Comparison of ENCODE assay signal across 16 cellular contexts in the genomic region with DNA sequence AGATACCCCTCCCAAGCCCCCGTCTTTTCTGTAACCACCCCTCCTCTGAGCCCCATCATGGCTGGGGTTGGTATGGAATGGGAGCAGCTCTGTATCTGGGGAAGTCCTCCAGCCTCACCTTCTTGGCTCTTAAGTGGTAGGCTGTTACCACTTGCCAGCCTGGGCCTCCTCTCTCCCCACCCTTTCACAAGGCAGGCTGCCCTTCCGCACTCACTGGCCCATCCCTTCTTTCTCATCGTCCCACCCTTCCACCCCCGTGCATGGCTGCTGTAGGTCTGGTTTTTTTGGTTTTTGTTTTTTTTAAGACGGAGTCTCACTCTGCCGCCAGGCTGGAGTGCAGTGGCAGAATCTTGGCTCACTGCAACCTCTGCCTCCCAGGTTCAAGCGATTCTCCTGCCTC. TPM values are rescaled to one million over a fixed set of nuclear protein-coding genes. Genes with fewer than 3 reads are reported as not detected.
DNase-seq lines count a peak whose midpoint lies in the region; ATAC-seq, FAIRE-seq and TF ChIP-seq lines count a peak whose summit lies in the region.
"Had no signal": no experiment of that assay in that cellular context is flagged by ENCODE, and none has a peak within 500 bp of the region (broad histone marks: within the 10 kb centered on the region; RNA-seq: fewer than 3 reads in every experiment).

No MANE protein-coding gene starts in this region.

- H3K9me3 Mint-ChIP-seq in CD4-positive, CD25-positive, alpha-beta regulatory T cell: no peaks in the 10 kb centered on the region
- no peaks in the 10 kb centered on the region for H3K9me3 Mint-ChIP-seq in T-cell
- H3K9me3 Mint-ChIP-seq: activated T-helper 2 cell treated with anti-CD3 and anti-CD28 coated beads, Interferon-gamma antibody, Interleukin-2, Interleukin-4, amounts not matched to agents 10 μg/mL and 5 μg/mL and 100 μg/mL, durations not matched to agents 14 hours and 24 hours and 36 hours had no signal

- H2AFZ ChIP-seq in trophoblast cell (ENCODE audit: insufficient read depth, low read length, poor library complexity): no peak overlapping the region

- POLR2A ChIA-PET in T-cell (lab: Charles Lee): no interaction called here

- no peak overlapping the region for H3K4me2 ChIP-seq in trophoblast cell (ENCODE audit: low read length)
- H3K4me2 ChIP-seq: SK-N-SH had no signal

- H3K36me3 ChIP-seq in CD4-positive, CD25-positive, alpha-beta regulatory T cell (ENCODE audit: control insufficient read depth, insufficient read depth, low read length): peaks cover 38% of the 10 kb centered on the region
- H3K36me3 ChIP-seq in trophoblast cell (ENCODE audit: control insufficient read depth in 1 of 2, insufficient read depth in 2 of 2, low read length in 2 of 2): peaks cover 11 to 17% of the 10 kb centered on the region in 2 experiments

- CTCF ChIA-PET in T-cell (lab: Charles Lee): interaction anchor here (0.7 to 17.4 kb wide), 10 partner anchors 8 to 239 kb away, joined by 3 to 375 read pairs (median 4); no protein-coding TSS in a partner anchor

- no peak overlapping the region for H2AK5ac ChIP-seq in trophoblast cell (ENCODE audit: low read length)

- no peaks in the 10 kb centered on the region for H3K9me3 ChIP-seq in CD4-positive, CD25-positive, alpha-beta regulatory T cell (ENCODE audit: control insufficient read depth in 2 of 2, low read length in 2 of 2)
- H3K9me3 ChIP-seq in trophoblast cell (ENCODE audit: insufficient read depth, low read depth, low read length): no peaks in the 10 kb centered on the region
- H3K9me3 ChIP-seq: pancreas, SK-N-SH had no signal

- WGBS in trophoblast cell (ENCODE audit: extremely low coverage, insufficient coverage, insufficient read length): no CpG with 5 or more reads among the region's 7 CpGs

- H2BK120ac ChIP-seq in trophoblast cell (ENCODE audit: insufficient read depth, low read length, poor library complexity): no peak overlapping the region

- no peak overlapping the region for H4K8ac ChIP-seq in trophoblast cell (ENCODE audit: low read depth, low read length)

- H3K79me1 ChIP-seq in trophoblast cell (ENCODE audit: low read length): peaks cover 2% of the 10 kb centered on the region

- no peak overlapping the region for H4K91ac ChIP-seq in trophoblast cell (ENCODE audit: low read depth, low read length)

- H3K27ac ChIP-seq in CD4-positive, CD25-positive, alpha-beta regulatory T cell (ENCODE audit: insufficient read depth, low read length, poor library complexity, severe bottlenecking): peak overlapping the region; percentile 87
- H3K27ac ChIP-seq in dorsolateral prefrontal cortex: peak overlapping the region in 50 of 59 donors; percentile 22 to 91 (median 74)
- no peak overlapping the region for H3K27ac ChIP-seq in trophoblast cell (ENCODE audit: low read depth, low read length)
- H3K27ac ChIP-seq: pancreas had no signal

- peaks cover 18% of the 10 kb centered on the region for H3K36me3 Mint-ChIP-seq in CD4-positive, CD25-positive, alpha-beta regulatory T cell
- H3K36me3 Mint-ChIP-seq in T-cell: peaks cover 9% of the 10 kb centered on the region

- H3K27ac Mint-ChIP-seq in CD4-positive, CD25-positive, alpha-beta regulatory T cell: peak overlapping the region; percentile 76 to 94 (median 83)
- H3K27ac Mint-ChIP-seq in T-cell: peak overlapping the region; percentile 93 to 97
- H3K27ac Mint-ChIP-seq: activated T-helper 2 cell treated with anti-CD3 and anti-CD28 coated beads, Interferon-gamma antibody, Interleukin-2, Interleukin-4, amounts not matched to agents 10 μg/mL and 5 μg/mL and 100 μg/mL, durations not matched to agents 14 hours and 24 hours and 36 hours had no signal

- H3K4me1 ChIP-seq in CD4-positive, CD25-positive, alpha-beta regulatory T cell (ENCODE audit: control insufficient read depth, insufficient read depth, low read length, poor library complexity, severe bottlenecking): peaks cover 99% of the 10 kb centered on the region
- peaks cover 15 to 27% of the 10 kb centered on the region in 2 experiments for H3K4me1 ChIP-seq in trophoblast cell (ENCODE audit: control insufficient read depth in 1 of 2, insufficient read depth in 2 of 2, low read length in 2 of 2)

- no peak for ATAC-seq in CD4-positive, CD25-positive, alpha-beta regulatory T cell (ENCODE audit: low read depth in 2 of 2)
- ATAC-seq in T-cell (replicated peaks in 1 of 4): no peak
- ATAC-seq in GM21526 (IDR thresholded peaks at IDR 0.05; ENCODE audit: low FRiP score, unreplicated experiment): no peak

- H3K9ac ChIP-seq in trophoblast cell (ENCODE audit: low read length): no peak overlapping the region
- H3K9ac ChIP-seq: SK-N-SH had no signal

- H3K4ac ChIP-seq in trophoblast cell (ENCODE audit: low read depth, low read length): no peak overlapping the region

- H3K27me3 ChIP-seq in CD4-positive, CD25-positive, alpha-beta regulatory T cell (ENCODE audit: control insufficient read depth, insufficient read depth, low read length): no peaks in the 10 kb centered on the region
- H3K27me3 ChIP-seq in dorsolateral prefrontal cortex (no peaks in the 10 kb centered on the region), trophoblast cell (ENCODE audit: insufficient read depth, low read length) (no peaks in the 10 kb centered on the region)
- H3K27me3 ChIP-seq: pancreas had no signal

- peak overlapping the region in 3 of 4 donors; percentile 66 to 84 (median 81) for H3K4me3 Mint-ChIP-seq in CD4-positive, CD25-positive, alpha-beta regulatory T cell
- H3K4me3 Mint-ChIP-seq in T-cell: peak overlapping the region in 1 of 3 donors; percentile 96

- H3K4me3 ChIP-seq in CD4-positive, CD25-positive, alpha-beta regulatory T cell (ENCODE audit: low read depth, low read length): no peak overlapping the region
- H3K4me3 ChIP-seq in dorsolateral prefrontal cortex (peak overlapping the region in 2 of 59 donors; percentile 9 to 17), trophoblast cell (ENCODE audit: low read depth, low read length) (no peak overlapping the region)
- H3K4me3 ChIP-seq: pancreas had no signal

- DNase-seq in CD4-positive, CD25-positive, alpha-beta regulatory T cell: no peak
- DNase-seq in T-cell: no peak
- peak in 2 of 10 donors; percentile 52 to 62 for DNase-seq in dorsolateral prefrontal cortex
- DNase-seq in trophoblast cell: no peak
- no peak for DNase-seq in NCI-H748 treated with DMSO at 0.1 percent for 48 hours (lab: John Stamatoyannopoulos, UW)
- no peak for DNase-seq in RCC 7860 (ENCODE audit: low spot score)
- DNase-seq in cerebellar cortex (ENCODE audit: low spot score): no peak
- DNase-seq: activated CD4-positive, CD25-positive, alpha-beta regulatory T cell treated with anti-CD3 and anti-CD28 coated beads, Interleukin-2, amount 50 U/mL, for 72 hours; Karpas-422; NCI-H2029 treated with DMSO at 0.1 percent for 48 hours; pancreas had no signal

- no peak overlapping the region for H3K23ac ChIP-seq in trophoblast cell (ENCODE audit: low read length)

- no peak overlapping the region for H3K14ac ChIP-seq in trophoblast cell (ENCODE audit: low read length)

- H3K18ac ChIP-seq in trophoblast cell (ENCODE audit: low read length): peak overlapping the region; percentile 41

- H2BK12ac ChIP-seq in trophoblast cell (ENCODE audit: low read length): no peak overlapping the region

- peaks cover 4% of the 10 kb centered on the region for H3K27me3 Mint-ChIP-seq in CD4-positive, CD25-positive, alpha-beta regulatory T cell
- no peaks in the 10 kb centered on the region for H3K27me3 Mint-ChIP-seq in T-cell

- H3K4me1 Mint-ChIP-seq in CD4-positive, CD25-positive, alpha-beta regulatory T cell: peaks cover 17 to 96% (median 65%) of the 10 kb centered on the region in 4 donors
- peaks cover 90 to 93% (median 91%) of the 10 kb centered on the region in 3 donors for H3K4me1 Mint-ChIP-seq in T-cell

- H3K79me2 ChIP-seq in trophoblast cell (ENCODE audit: control insufficient read depth, insufficient read depth, low read length, poor library complexity): peaks cover 2% of the 10 kb centered on the region

- H4K12ac ChIP-seq in trophoblast cell (ENCODE audit: low read depth, low read length): no peak overlapping the region

- intact Hi-C loops in dorsolateral prefrontal cortex (cut with DNase I): loop anchor here in 1 of 2 donors (10.0 kb wide), 1 partner anchor 284 kb away; a partner anchor contains a TSS

- H2BK5ac ChIP-seq in trophoblast cell (ENCODE audit: low read depth, low read length, poor library complexity): no peak overlapping the region

- no peak for TF ChIP-seq CTCF in dorsolateral prefrontal cortex (IDR thresholded peaks at IDR 0.05 in 54 of 56, conservative IDR thresholded peaks at IDR 0.05 in 2 of 56; ENCODE audit: low read depth in 1 of 56, partially characterized antibody in 56 of 56)

- FAIRE-seq in RCC 7860 (lab: Jason Lieb, UNC): no peak
- FAIRE-seq: H54, pancreas had no signal

RNA-seq across cellular contexts. Expression of a gene that starts 5.2 kb away (rescaled TPM):
- total RNA-seq in CD4-positive, CD25-positive, alpha-beta regulatory T cell: 30.7 TPM
- polyA plus RNA-seq in CD4-positive, CD25-positive, alpha-beta regulatory T cell: 10 to 100 TPM; 11.5 to 22.7 (median 18.7) TPM
- 10 to 100 TPM; 23.6 to 42.6 (median 39.5) TPM for total RNA-seq in T-cell
- 10 to 100 TPM in 117 of 120 experiments, 1 to 10 TPM in 3; 9.4 to 21.7 (median 14.9) TPM for total RNA-seq in dorsolateral prefrontal cortex
- polyA plus RNA-seq in trophoblast cell (2013): 3.0 and 3.3 TPM in 2 replicates

RNA-seq across cellular contexts. Expression of a gene that starts 10.4 kb away (rescaled TPM):
- total RNA-seq in CD4-positive, CD25-positive, alpha-beta regulatory T cell: 6.6 TPM
- polyA plus RNA-seq in CD4-positive, CD25-positive, alpha-beta regulatory T cell: 10 to 100 TPM in 3 of 4 donors, 1 to 10 TPM in 1; 5.2 to 17.1 (median 11.8) TPM
- total RNA-seq in T-cell: 10 to 100 TPM; 13.2 to 28.2 (median 21.5) TPM
- total RNA-seq in dorsolateral prefrontal cortex: 10 to 100 TPM; 18.0 to 60.3 (median 44.1) TPM
- polyA plus RNA-seq in trophoblast cell (2013): 0.08 and 0.12 TPM in 2 replicates

RNA-seq across cellular contexts. Expression of a gene that starts 15.4 kb away (rescaled TPM):
- 13.2 TPM for total RNA-seq in CD4-positive, CD25-positive, alpha-beta regulatory T cell
- 1 to 10 TPM; 4.7 to 8.0 (median 5.6) TPM for polyA plus RNA-seq in CD4-positive, CD25-positive, alpha-beta regulatory T cell
- total RNA-seq in T-cell (10 to 100 TPM in 4 of 5 donors, 1 to 10 TPM in 1; 9.7 to 13.2 (median 12.5) TPM), dorsolateral prefrontal cortex (10 to 100 TPM in 105 of 120 experiments, 1 to 10 TPM in 15; 6.6 to 31.7 (median 13.9) TPM)
- polyA plus RNA-seq in trophoblast cell (2013): 4.0 and 4.2 TPM in 2 replicates

RNA-seq across cellular contexts. Expression of a gene that starts 32.7 kb away (rescaled TPM):
- not detected for total RNA-seq in CD4-positive, CD25-positive, alpha-beta regulatory T cell
- polyA plus RNA-seq in CD4-positive, CD25-positive, alpha-beta regulatory T cell: not detected
- total RNA-seq in T-cell: under 1 TPM in 4 of 5 donors, not detected in 1; 0.09 to 0.13 (median 0.11) TPM
- total RNA-seq in dorsolateral prefrontal cortex: 1 to 10 TPM in 90 of 120 experiments, under 1 TPM in 30; 0.36 to 6.8 (median 1.4) TPM
- polyA plus RNA-seq in trophoblast cell (2013): 0.03 TPM in 2 replicates
- total RNA-seq: activated T-helper 2 cell treated with anti-CD3 and anti-CD28 coated beads, Interferon-gamma antibody, Interleukin-2, Interleukin-4, amounts not matched to agents 10 μg/mL and 5 μg/mL and 100 μg/mL, durations not matched to agents 14 hours and 24 hours and 36 hours had no signal

RNA-seq across cellular contexts. Expression of a gene that starts 40.6 kb away (rescaled TPM):
- total RNA-seq in CD4-positive, CD25-positive, alpha-beta regulatory T cell: 0.20 TPM
- polyA plus RNA-seq in CD4-positive, CD25-positive, alpha-beta regulatory T cell: under 1 TPM in 2 of 4 donors, not detected in 2; 0.43 TPM
- total RNA-seq in T-cell: under 1 TPM; 0.16 to 0.75 (median 0.39) TPM
- 10 to 100 TPM in 119 of 120 experiments, 1 to 10 TPM in 1; 8.5 to 48.4 (median 29.2) TPM for total RNA-seq in dorsolateral prefrontal cortex
- not detected in 2 replicates for polyA plus RNA-seq in trophoblast cell (2013)
- total RNA-seq: fibroblast of lung had no signal
- polyA plus RNA-seq: SK-N-SH had no signal
